ENCODE assay signal across 15 cellular contexts in genomic region chr9:132181796-132182521, GRCh38. TPM values are rescaled to one million over a fixed set of nuclear protein-coding genes. Genes with fewer than 3 reads are reported as not detected.
DNase-seq lines count a peak whose midpoint lies in the region; ATAC-seq and TF ChIP-seq lines count a peak whose summit lies in the region.
"Had no signal": no experiment of that assay in that cellular context is flagged by ENCODE, and none has a peak within 500 bp of the region (broad histone marks: within the 10 kb centered on the region; RNA-seq: fewer than 3 reads in every experiment).

No MANE protein-coding gene starts in this region.

- no peak for TF ChIP-seq CTCF in suprapubic skin (IDR thresholded peaks at IDR 0.05)

- H2AFZ ChIP-seq in GM23248 = no peak overlapping the region

- intact Hi-C loops in left cardiac atrium (cut with DNase I) (no loop called here), posterior vena cava (cut with DNase I) (no loop called here)

- H3K9me3 ChIP-seq in GM23248 (ENCODE audit: low read depth) (no peaks in the 10 kb centered on the region), suprapubic skin (no peaks in the 10 kb centered on the region)
- H3K9me3 ChIP-seq: psoas muscle, stomach had no signal

- no peaks in the 10 kb centered on the region for H3K9me2 ChIP-seq in GM23248 (ENCODE audit: insufficient read depth)

- TF ChIP-seq POLR2A in suprapubic skin (IDR thresholded peaks at IDR 0.05) = no peak

- H3K4me2 ChIP-seq in GM23248 (ENCODE audit: unreplicated experiment) = no peak overlapping the region

- no peaks in the 10 kb centered on the region for H3F3A ChIP-seq in GM23248 (ENCODE audit: insufficient read depth)

- TF ChIP-seq EP300 in suprapubic skin (IDR thresholded peaks at IDR 0.05) = no peak

- ATAC-seq in SK-N-SH treated with all-trans-retinoic acid at 6 μM for 48 hours = peak; percentile 77
- ATAC-seq in left cardiac atrium = peak; percentile 90 to 92
- no peak for ATAC-seq in HG03571 (IDR thresholded peaks at IDR 0.05; ENCODE audit: unreplicated experiment)
- ATAC-seq: CD8-positive, alpha-beta T cell had no signal

- DNase-seq in GM23248 (peak; percentile 42), left cardiac atrium (peak; percentile 79), posterior vena cava (ENCODE audit: low spot score) (peak; percentile 67), suprapubic skin (ENCODE audit: low spot score in 2 of 2) (no peak), amniotic stem cell (lab: John Stamatoyannopoulos, UW) (no peak)
- no peak for DNase-seq in stimulated activated CD8-positive, alpha-beta memory T cell treated with anti-CD3 and anti-CD28 coated beads, Interleukin-4, amount 100 ng/mL, for 48 hours
- DNase-seq: activated CD4-positive, alpha-beta T cell treated with anti-CD3 and anti-CD28 coated beads for 4 hours; brain microvascular endothelial cell; CD8-positive, alpha-beta T cell; mesenchymal stem cell; psoas muscle; stomach; T-helper 1 cell had no signal

- H3K36me3 ChIP-seq in GM23248 (ENCODE audit: low read depth) (no peaks in the 10 kb centered on the region), suprapubic skin (no peaks in the 10 kb centered on the region)
- H3K36me3 ChIP-seq: brain microvascular endothelial cell, stomach had no signal

- no peaks in the 10 kb centered on the region for H3K79me2 ChIP-seq in GM23248 (ENCODE audit: insufficient read depth)

- no peaks in the 10 kb centered on the region for H4K20me1 ChIP-seq in GM23248 (ENCODE audit: insufficient read depth)

- H3K4me3 ChIP-seq in GM23248 = no peak overlapping the region
- H3K4me3 ChIP-seq in suprapubic skin = no peak overlapping the region
- H3K4me3 ChIP-seq: psoas muscle, stomach had no signal

- 11 to 14% methylated on average over 20 to 22 of the region's 22 CpGs for WGBS in GM23248 (ENCODE audit: low coverage in 1 of 2, low lambda C conversion rate in 2 of 2, missing lambda C conversion rate in 2 of 2), 2 experiments
- WGBS in suprapubic skin = 24% methylated on average over 7 of the region's 22 CpGs

- no peak overlapping the region for H3K27ac ChIP-seq in GM23248
- H3K27ac ChIP-seq in suprapubic skin = no peak overlapping the region
- H3K27ac ChIP-seq: brain microvascular endothelial cell, psoas muscle, stomach had no signal

- in situ Hi-C loops in GM23248 (cut with MboI) = no loop called here

- H3K4me1 ChIP-seq in GM23248 (ENCODE audit: insufficient read depth) = no peaks in the 10 kb centered on the region
- H3K4me1 ChIP-seq in suprapubic skin = no peaks in the 10 kb centered on the region
- H3K4me1 ChIP-seq: psoas muscle had no signal

- H3K9ac ChIP-seq in GM23248 = no peak overlapping the region

- peaks cover 16% of the 10 kb centered on the region for H3K27me3 ChIP-seq in GM23248 (replicated peaks; ENCODE audit: insufficient read depth)
- H3K27me3 ChIP-seq in suprapubic skin = peaks cover 58% of the 10 kb centered on the region

TF ChIP-seq in SK-N-SH treated with all-trans-retinoic acid at 6 μM for 48 hours, 23 proteins besides CTCF, POLR2A, EP300 and RAD21:
- 0 out of 2 replicates have a peak, but pooled peaks have one; percentile 43 for TF ChIP-seq SNAI2 (CRISPR knock-in tag; IDR thresholded peaks at IDR 0.05)
- no peak for TF ChIP-seq ARNTL (CRISPR knock-in tag; IDR thresholded peaks at IDR 0.05; ENCODE audit: borderline replicate concordance, low read depth)
- TF ChIP-seq TCF4 (CRISPR knock-in tag; IDR thresholded peaks at IDR 0.05; ENCODE audit: borderline replicate concordance) = peak; percentile 67; the same call in 1 of the 2 replicates
- TF ChIP-seq ISL1 (CRISPR knock-in tag; IDR thresholded peaks at IDR 0.05) = peak; percentile 20; the same call in 1 of the 2 replicates
- TF ChIP-seq CSDC2 (CRISPR knock-in tag; IDR thresholded peaks at IDR 0.05) = no peak
- TF ChIP-seq PATZ1 (CRISPR knock-in tag; IDR thresholded peaks at IDR 0.05; ENCODE audit: borderline replicate concordance) = peak; percentile 67; the same call in 1 of the 2 replicates
- TF ChIP-seq TSHZ2 (CRISPR knock-in tag; IDR thresholded peaks at IDR 0.05) = peak; percentile 48; the same call in 1 of the 2 replicates

RNA-seq across cellular contexts. Expression of gene NTNG2, which starts 20.1 kb away (rescaled TPM):
- 1.5 and 2.5 TPM in 2 replicates for total RNA-seq in GM23248 (2014; rRNA removed; shearing (Covaris generic))
- polyA plus RNA-seq in GM23248 (2016; fragmentation: Nextera tagmentation; extraction: Ambion mirVana) = 0.11 and 0.13 TPM in 2 replicates
- total RNA-seq in left cardiac atrium = 1 to 10 TPM; 5.0 to 6.5 TPM
- 1 to 10 TPM; 3.4 to 5.0 TPM for total RNA-seq in posterior vena cava
- under 1 TPM; 0.08 to 0.80 (median 0.37) TPM for total RNA-seq in suprapubic skin

Comparison
In these comparisons a context has a peak if more than half of its experiments do, and no peak if none do; other contexts are left out.
1. DNase-seq: peak in GM23248 (single experiment), left cardiac atrium (single experiment) and posterior vena cava (single experiment); none in stimulated activated CD8-positive, alpha-beta memory T cell treated with anti-CD3 and anti-CD28 coated beads, Interleukin-4, amount 100 ng/mL, for 48 hours (single experiment), suprapubic skin (0 of 2) and amniotic stem cell (single experiment).